ENCODE assay signal across 24 cellular contexts in the genomic region with DNA sequence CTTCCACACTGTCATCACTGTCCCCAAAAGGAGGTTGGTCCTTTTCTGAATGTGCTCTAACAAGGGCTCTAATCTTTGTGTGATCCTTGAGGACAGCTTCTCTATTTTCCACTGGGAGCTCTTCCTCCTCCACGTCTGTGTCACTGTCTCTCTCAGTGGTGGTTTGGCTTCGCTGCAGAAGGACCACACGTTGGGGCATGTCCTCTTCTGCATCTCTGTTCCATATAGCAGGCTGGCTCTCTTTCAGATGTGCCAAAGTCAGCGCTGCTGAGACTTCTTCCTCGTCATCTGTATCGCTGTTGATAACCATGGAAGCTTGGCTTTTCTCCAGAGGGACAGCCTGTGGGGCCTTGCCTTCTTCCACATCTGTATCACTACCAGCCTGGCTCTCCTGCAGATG. TPM values are rescaled to one million over a fixed set of nuclear protein-coding genes. Genes with fewer than 3 reads are reported as not detected.
DNase-seq lines count a peak whose midpoint lies in the region; FAIRE-seq and TF ChIP-seq lines count a peak whose summit lies in the region.
"Had no signal": no experiment of that assay in that cellular context is flagged by ENCODE, and none has a peak within 500 bp of the region (broad histone marks: within the 10 kb centered on the region; RNA-seq: fewer than 3 reads in every experiment).

No MANE protein-coding gene starts in this region.

- H3K36me3 Mint-ChIP-seq in T-helper 1 cell treated with Interleukin-12 subunit alpha and Interleukin-12 subunit beta and Interleukin-4 antibody, amounts not matched to agents 30 μg/mL and 1 μg/mL, for 36 hours (ENCODE audit: low read depth): peaks cover 67% of the 10 kb centered on the region
- H3K36me3 Mint-ChIP-seq in HFFc6 (ENCODE audit: low read depth) (peaks cover 46% of the 10 kb centered on the region), Calu3 (ENCODE audit: insufficient read depth, unreplicated experiment) (peaks cover 53% of the 10 kb centered on the region)
- peaks cover 63% of the 10 kb centered on the region for H3K36me3 Mint-ChIP-seq in activated T-helper 1 cell treated with anti-CD3 and anti-CD28 coated beads, Interleukin-12 subunit alpha, Interleukin-12 subunit beta, Interleukin-2, Interleukin-4 antibody, amounts not matched to agents 30 ng/mL and 10 ng/mL and 1 ng/mL, durations not matched to agents 14 hours and 24 hours and 36 hours (ENCODE audit: low read depth)

- no peak overlapping the region for H3K27ac ChIP-seq in coronary artery
- H3K27ac ChIP-seq: brain microvascular endothelial cell, gastroesophageal sphincter, uterus had no signal

- peaks cover 65% of the 10 kb centered on the region for H3K4me1 Mint-ChIP-seq in T-helper 1 cell treated with Interleukin-12 subunit alpha and Interleukin-12 subunit beta and Interleukin-4 antibody, amounts not matched to agents 30 μg/mL and 1 μg/mL, for 36 hours (ENCODE audit: low read depth)
- peaks cover 20% of the 10 kb centered on the region for H3K4me1 Mint-ChIP-seq in HFFc6 (ENCODE audit: low read depth)
- peaks cover 63% of the 10 kb centered on the region for H3K4me1 Mint-ChIP-seq in activated T-helper 1 cell treated with anti-CD3 and anti-CD28 coated beads, Interleukin-12 subunit alpha, Interleukin-12 subunit beta, Interleukin-2, Interleukin-4 antibody, amounts not matched to agents 30 ng/mL and 10 ng/mL and 1 ng/mL, durations not matched to agents 14 hours and 24 hours and 36 hours (ENCODE audit: low read depth)
- H3K4me1 Mint-ChIP-seq in Calu3 (ENCODE audit: low read depth, unreplicated experiment): peaks cover 60% of the 10 kb centered on the region

- H3K4me3 Mint-ChIP-seq in T-helper 1 cell treated with Interleukin-12 subunit alpha and Interleukin-12 subunit beta and Interleukin-4 antibody, amounts not matched to agents 30 μg/mL and 1 μg/mL, for 36 hours: peak overlapping the region; percentile 71
- H3K4me3 Mint-ChIP-seq in HFFc6: no peak overlapping the region
- peak overlapping the region; percentile 38 for H3K4me3 Mint-ChIP-seq in activated T-helper 1 cell treated with anti-CD3 and anti-CD28 coated beads, Interleukin-12 subunit alpha, Interleukin-12 subunit beta, Interleukin-2, Interleukin-4 antibody, amounts not matched to agents 30 ng/mL and 10 ng/mL and 1 ng/mL, durations not matched to agents 14 hours and 24 hours and 36 hours
- no peak overlapping the region for H3K4me3 Mint-ChIP-seq in Calu3 (ENCODE audit: low read depth, unreplicated experiment)
- H3K4me3 Mint-ChIP-seq: activated naive CD4-positive, alpha-beta T cell treated with anti-CD3 and anti-CD28 coated beads, Interleukin-2, amount 50 U/mL, for 24 hours; B cell had no signal

- no peak overlapping the region for H3K4me3 ChIP-seq in coronary artery
- H3K4me3 ChIP-seq: gastroesophageal sphincter, MG63, uterus had no signal

- H3K27me3 Mint-ChIP-seq in T-helper 1 cell treated with Interleukin-12 subunit alpha and Interleukin-12 subunit beta and Interleukin-4 antibody, amounts not matched to agents 30 μg/mL and 1 μg/mL, for 36 hours (ENCODE audit: low read depth): no peaks in the 10 kb centered on the region
- H3K27me3 Mint-ChIP-seq in HFFc6 (ENCODE audit: insufficient read depth): peaks cover 2% of the 10 kb centered on the region; the same call in 1 of the 2 replicates
- H3K27me3 Mint-ChIP-seq in activated T-helper 1 cell treated with anti-CD3 and anti-CD28 coated beads, Interleukin-12 subunit alpha, Interleukin-12 subunit beta, Interleukin-2, Interleukin-4 antibody, amounts not matched to agents 30 ng/mL and 10 ng/mL and 1 ng/mL, durations not matched to agents 14 hours and 24 hours and 36 hours (ENCODE audit: insufficient read depth): no peaks in the 10 kb centered on the region
- H3K27me3 Mint-ChIP-seq in Calu3 (ENCODE audit: unreplicated experiment): no peaks in the 10 kb centered on the region
- H3K27me3 Mint-ChIP-seq: activated naive CD4-positive, alpha-beta T cell treated with anti-CD3 and anti-CD28 coated beads, Interleukin-2, amount 50 U/mL, for 24 hours; B cell; naive thymus-derived CD8-positive, alpha-beta T cell; progenitor cell of endocrine pancreas had no signal

- TF ChIP-seq CTCF in HFFc6 (IDR thresholded peaks at IDR 0.05): no peak
- TF ChIP-seq CTCF in coronary artery (IDR thresholded peaks at IDR 0.05): no peak
- TF ChIP-seq CTCF in Calu3 (IDR thresholded peaks at IDR 0.05; ENCODE audit: unreplicated experiment): no peak

- CTCF ChIA-PET in Calu3 (lab: Charles Lee): no interaction called here

- TF ChIP-seq POLR2A in erythroblast (IDR thresholded peaks at IDR 0.05; ENCODE audit: low read length): peak; percentile 36

- no peak for FAIRE-seq in GM19239 (lab: Jason Lieb, UNC)
- FAIRE-seq: D721Med had no signal

- DNase-seq in T-helper 1 cell: no peak
- no peak for DNase-seq in HFFc6
- DNase-seq in activated T-helper 1 cell treated with anti-CD3 and anti-CD28 coated beads, Interleukin-12 subunit alpha, Interleukin-12 subunit beta, Interleukin-2, Interleukin-4 antibody, amounts not matched to agents 30 ng/mL and 10 ng/mL and 1 ng/mL, durations not matched to agents 14 hours and 24 hours and 36 hours (ENCODE audit: low spot score): no peak
- DNase-seq in erythroblast (lab: John Stamatoyannopoulos, UW): peak; percentile 75 to 79
- no peak for DNase-seq in GM19239 (ENCODE audit: insufficient read length, low spot score)
- no peak for DNase-seq in coronary artery (ENCODE audit: low spot score)
- no peak for DNase-seq in Calu3
- DNase-seq: 8988T; brain microvascular endothelial cell; H7; left cardiac atrium; mesendoderm; MG63; naive thymus-derived CD8-positive, alpha-beta T cell; NCI-H146; NCI-H774; PC-3; uterus had no signal

- peaks cover 6% of the 10 kb centered on the region for H3K9me3 Mint-ChIP-seq in T-helper 1 cell treated with Interleukin-12 subunit alpha and Interleukin-12 subunit beta and Interleukin-4 antibody, amounts not matched to agents 30 μg/mL and 1 μg/mL, for 36 hours
- H3K9me3 Mint-ChIP-seq in HFFc6: no peaks in the 10 kb centered on the region
- no peaks in the 10 kb centered on the region for H3K9me3 Mint-ChIP-seq in activated T-helper 1 cell treated with anti-CD3 and anti-CD28 coated beads, Interleukin-12 subunit alpha, Interleukin-12 subunit beta, Interleukin-2, Interleukin-4 antibody, amounts not matched to agents 30 ng/mL and 10 ng/mL and 1 ng/mL, durations not matched to agents 14 hours and 24 hours and 36 hours
- peaks cover 3% of the 10 kb centered on the region for H3K9me3 Mint-ChIP-seq in Calu3 (ENCODE audit: low read depth, unreplicated experiment)
- H3K9me3 Mint-ChIP-seq: activated naive CD4-positive, alpha-beta T cell treated with anti-CD3 and anti-CD28 coated beads, Interleukin-2, amount 50 U/mL, for 24 hours; naive thymus-derived CD8-positive, alpha-beta T cell had no signal

- no TSS peak for BruUV-seq in Calu3 (replicated peaks; lab: Mats Ljungman, UMichigan)

- H3K27ac Mint-ChIP-seq in T-helper 1 cell treated with Interleukin-12 subunit alpha and Interleukin-12 subunit beta and Interleukin-4 antibody, amounts not matched to agents 30 μg/mL and 1 μg/mL, for 36 hours: peak overlapping the region; percentile 84
- H3K27ac Mint-ChIP-seq in HFFc6 (peak overlapping the region; percentile 6; the same call in 1 of the 2 replicates), Calu3 (ENCODE audit: unreplicated experiment) (no peak overlapping the region)
- H3K27ac Mint-ChIP-seq in activated T-helper 1 cell treated with anti-CD3 and anti-CD28 coated beads, Interleukin-12 subunit alpha, Interleukin-12 subunit beta, Interleukin-2, Interleukin-4 antibody, amounts not matched to agents 30 ng/mL and 10 ng/mL and 1 ng/mL, durations not matched to agents 14 hours and 24 hours and 36 hours: peak overlapping the region; percentile 59
- H3K27ac Mint-ChIP-seq: activated naive CD4-positive, alpha-beta T cell treated with anti-CD3 and anti-CD28 coated beads, Interleukin-2, amount 50 U/mL, for 24 hours; progenitor cell of endocrine pancreas had no signal

- intact Hi-C loops in activated T-helper 1 cell treated with anti-CD3 and anti-CD28 coated beads, Interleukin-12 subunit alpha, Interleukin-12 subunit beta, Interleukin-2, Interleukin-4 antibody, amounts not matched to agents 30 ng/mL and 10 ng/mL and 1 ng/mL, durations not matched to agents 14 hours and 24 hours and 36 hours (cut with micrococcal nuclease): loop anchor here (10.0 kb wide), 2 partner anchors 482 to 788 kb away; no protein-coding TSS in a partner anchor
- intact Hi-C loops in Calu3 (cut with micrococcal nuclease; ENCODE audit: unreplicated experiment): no loop called here

RNA-seq across cellular contexts. Expression of gene MDC1, which starts 4.6 kb away (rescaled TPM):
- total RNA-seq in HFFc6 (2021; fragmentation: NEBNext Ultra II Directional; extraction: Animal tissue kit (Norgen Biotek cat#: 25700)): 10 to 100 TPM; 18.4 to 31.9 (median 28.1) TPM
- 93.7 and 95.7 TPM in 2 replicates for total RNA-seq in activated T-helper 1 cell treated with anti-CD3 and anti-CD28 coated beads, Interleukin-12 subunit alpha, Interleukin-12 subunit beta, Interleukin-2, Interleukin-4 antibody, amounts not matched to agents 30 ng/mL and 10 ng/mL and 1 ng/mL, durations not matched to agents 14 hours and 24 hours and 36 hours
- 62.4 and 66.6 TPM in 2 replicates for total RNA-seq in Calu3 (2022)

RNA-seq across cellular contexts. Expression of gene TUBB, which starts 7.7 kb away (rescaled TPM):
- total RNA-seq in HFFc6 (2021; fragmentation: NEBNext Ultra II Directional; extraction: Animal tissue kit (Norgen Biotek cat#: 25700)): 1,000 to 10,000 TPM; 1,052 to 1,712 (median 1,589) TPM
- 1,001 and 1,002 TPM in 2 replicates for total RNA-seq in activated T-helper 1 cell treated with anti-CD3 and anti-CD28 coated beads, Interleukin-12 subunit alpha, Interleukin-12 subunit beta, Interleukin-2, Interleukin-4 antibody, amounts not matched to agents 30 ng/mL and 10 ng/mL and 1 ng/mL, durations not matched to agents 14 hours and 24 hours and 36 hours
- 967 and 1,123 TPM in 2 replicates for total RNA-seq in Calu3 (2022)

RNA-seq across cellular contexts. Expression of gene NRM, which starts 21.7 kb away (rescaled TPM):
- 10 to 100 TPM; 16.3 to 35.1 (median 31.1) TPM for total RNA-seq in HFFc6 (2021; fragmentation: NEBNext Ultra II Directional; extraction: Animal tissue kit (Norgen Biotek cat#: 25700))
- 15.5 and 15.9 TPM in 2 replicates for total RNA-seq in activated T-helper 1 cell treated with anti-CD3 and anti-CD28 coated beads, Interleukin-12 subunit alpha, Interleukin-12 subunit beta, Interleukin-2, Interleukin-4 antibody, amounts not matched to agents 30 ng/mL and 10 ng/mL and 1 ng/mL, durations not matched to agents 14 hours and 24 hours and 36 hours
- total RNA-seq in Calu3 (2022): 22.8 and 30.2 TPM in 2 replicates

RNA-seq across cellular contexts. Expression of gene PPP1R18, which starts 26.0 kb away (rescaled TPM):
- 100 to 1,000 TPM; 135 to 149 (median 141) TPM for total RNA-seq in HFFc6 (2021; fragmentation: NEBNext Ultra II Directional; extraction: Animal tissue kit (Norgen Biotek cat#: 25700))
- 203 and 213 TPM in 2 replicates for total RNA-seq in activated T-helper 1 cell treated with anti-CD3 and anti-CD28 coated beads, Interleukin-12 subunit alpha, Interleukin-12 subunit beta, Interleukin-2, Interleukin-4 antibody, amounts not matched to agents 30 ng/mL and 10 ng/mL and 1 ng/mL, durations not matched to agents 14 hours and 24 hours and 36 hours
- 22.0 and 28.2 TPM in 2 replicates for total RNA-seq in Calu3 (2022)

RNA-seq across cellular contexts. Expression of gene FLOT1, which starts 30.0 kb away (rescaled TPM):
- 100 to 1,000 TPM; 218 to 286 (median 236) TPM for total RNA-seq in HFFc6 (2021; fragmentation: NEBNext Ultra II Directional; extraction: Animal tissue kit (Norgen Biotek cat#: 25700))
- 252 and 262 TPM in 2 replicates for total RNA-seq in activated T-helper 1 cell treated with anti-CD3 and anti-CD28 coated beads, Interleukin-12 subunit alpha, Interleukin-12 subunit beta, Interleukin-2, Interleukin-4 antibody, amounts not matched to agents 30 ng/mL and 10 ng/mL and 1 ng/mL, durations not matched to agents 14 hours and 24 hours and 36 hours
- total RNA-seq in Calu3 (2022): 240 and 243 TPM in 2 replicates

Comparison
In these comparisons a context has a peak if more than half of its experiments do, and no peak if none do; other contexts are left out.
1. H3K4me3 Mint-ChIP-seq: peak in T-helper 1 cell treated with Interleukin-12 subunit alpha and Interleukin-12 subunit beta and Interleukin-4 antibody, amounts not matched to agents 30 μg/mL and 1 μg/mL, for 36 hours (single experiment) and activated T-helper 1 cell treated with anti-CD3 and anti-CD28 coated beads, Interleukin-12 subunit alpha, Interleukin-12 subunit beta, Interleukin-2, Interleukin-4 antibody, amounts not matched to agents 30 ng/mL and 10 ng/mL and 1 ng/mL, durations not matched to agents 14 hours and 24 hours and 36 hours (single experiment); none in HFFc6 (single experiment) and Calu3 (single experiment).
2. DNase-seq: peak in erythroblast (2 of 2); none in T-helper 1 cell (0 of 5), HFFc6 (single experiment), activated T-helper 1 cell treated with anti-CD3 and anti-CD28 coated beads, Interleukin-12 subunit alpha, Interleukin-12 subunit beta, Interleukin-2, Interleukin-4 antibody, amounts not matched to agents 30 ng/mL and 10 ng/mL and 1 ng/mL, durations not matched to agents 14 hours and 24 hours and 36 hours (single experiment), GM19239 (single experiment), coronary artery (single experiment) and Calu3 (single experiment).